ENCODE assay signal across 8 cellular contexts in the genomic region with DNA sequence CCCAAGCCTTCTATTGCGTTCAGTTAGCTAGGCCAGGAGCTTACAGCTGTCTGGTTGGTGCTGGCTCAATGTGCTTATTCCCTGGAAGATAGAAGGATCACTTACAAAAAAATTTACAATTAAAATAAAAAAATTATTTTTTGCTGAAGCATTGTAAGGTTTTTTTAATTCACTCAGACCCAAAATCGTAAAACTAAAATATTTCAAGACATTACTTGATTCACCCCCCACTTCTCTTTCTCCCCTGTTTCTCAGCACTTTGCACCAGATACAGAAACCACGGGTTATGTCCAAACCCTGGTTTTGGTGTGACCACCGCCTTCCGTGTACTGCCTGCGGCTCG. TPM values are rescaled to one million over a fixed set of nuclear protein-coding genes. Genes with fewer than 3 reads are reported as not detected.
DNase-seq lines count a peak whose midpoint lies in the region; ATAC-seq and TF ChIP-seq lines count a peak whose summit lies in the region.

No MANE protein-coding gene starts in this region.

- TF ChIP-seq POLR2A in body of pancreas (IDR thresholded peaks at IDR 0.05) = no peak

- H3K9me3 ChIP-seq in body of pancreas (no peaks in the 10 kb centered on the region), stomach smooth muscle (ENCODE audit: control insufficient read depth in 2 of 2, low read length in 2 of 2) (no peaks in the 10 kb centered on the region)

- no peak for DNase-seq in LNCaP clone FGC (ENCODE audit: low read depth)
- DNase-seq in body of pancreas = no peak
- peak; percentile 34 for DNase-seq in left kidney (ENCODE audit: low read depth, low spot score)
- no peak for DNase-seq in NCI-H2227 (lab: John Stamatoyannopoulos, UW; ENCODE audit: unreplicated experiment)
- DNase-seq in NCI-H1930 (lab: John Stamatoyannopoulos, UW) = no peak

- TF ChIP-seq CTCF in LNCaP clone FGC (IDR thresholded peaks at IDR 0.05; ENCODE audit: control insufficient read depth, extremely low read depth, insufficient read depth) = no peak
- TF ChIP-seq CTCF in body of pancreas (IDR thresholded peaks at IDR 0.05) = no peak

- 3 to 4% methylated on average over 7 of the region's 7 CpGs for WGBS in body of pancreas, 2 donors

- H3K27ac ChIP-seq in body of pancreas = peak overlapping the region; percentile 96 to 98 (median 96)
- peak overlapping the region; percentile 90 for H3K27ac ChIP-seq in stomach smooth muscle (ENCODE audit: low read length)

- no peaks in the 10 kb centered on the region for H3K27me3 ChIP-seq in body of pancreas
- no peaks in the 10 kb centered on the region for H3K27me3 ChIP-seq in stomach smooth muscle (ENCODE audit: control insufficient read depth in 1 of 2, insufficient read depth in 2 of 2, low read length in 2 of 2)

- H3K4me1 ChIP-seq in body of pancreas (peaks cover 18% of the 10 kb centered on the region), stomach smooth muscle (ENCODE audit: control insufficient read depth, insufficient read depth, low read length) (peaks cover 11% of the 10 kb centered on the region)

- intact Hi-C loops in body of pancreas (cut with DNase I) = no loop called here

- no peak for ATAC-seq in body of pancreas
- ATAC-seq in HG02884 (IDR thresholded peaks at IDR 0.05; ENCODE audit: unreplicated experiment) = no peak
- no peak for ATAC-seq in HG02981 (IDR thresholded peaks at IDR 0.05; ENCODE audit: unreplicated experiment)

- peak overlapping the region; percentile 52 for H3K4me3 ChIP-seq in LNCaP clone FGC (ENCODE audit: low read depth, low read length)
- peak overlapping the region in 1 of 2 donors; percentile 45 for H3K4me3 ChIP-seq in body of pancreas
- peak overlapping the region; percentile 63 to 83 for H3K4me3 ChIP-seq in stomach smooth muscle (ENCODE audit: low read length in 2 of 2)

- H3K36me3 ChIP-seq in body of pancreas (replicated peaks in 1 of 2; ENCODE audit: insufficient read depth in 1 of 2, low read depth in 2 of 2) (no peaks in the 10 kb centered on the region), stomach smooth muscle (ENCODE audit: control insufficient read depth in 2 of 2, insufficient read depth in 2 of 2, low read length in 2 of 2) (no peaks in the 10 kb centered on the region)

- H3K9ac ChIP-seq in stomach smooth muscle (ENCODE audit: low read length in 2 of 2) = peak overlapping the region; percentile 80 to 81

RNA-seq across cellular contexts. Expression of gene PTPRM, which starts 0.9 kb away (rescaled TPM):
- total RNA-seq in body of pancreas = 10 to 100 TPM; 38.2 to 48.0 TPM
